Comparison of ENCODE assay signal across 7 cellular contexts in the genomic region with DNA sequence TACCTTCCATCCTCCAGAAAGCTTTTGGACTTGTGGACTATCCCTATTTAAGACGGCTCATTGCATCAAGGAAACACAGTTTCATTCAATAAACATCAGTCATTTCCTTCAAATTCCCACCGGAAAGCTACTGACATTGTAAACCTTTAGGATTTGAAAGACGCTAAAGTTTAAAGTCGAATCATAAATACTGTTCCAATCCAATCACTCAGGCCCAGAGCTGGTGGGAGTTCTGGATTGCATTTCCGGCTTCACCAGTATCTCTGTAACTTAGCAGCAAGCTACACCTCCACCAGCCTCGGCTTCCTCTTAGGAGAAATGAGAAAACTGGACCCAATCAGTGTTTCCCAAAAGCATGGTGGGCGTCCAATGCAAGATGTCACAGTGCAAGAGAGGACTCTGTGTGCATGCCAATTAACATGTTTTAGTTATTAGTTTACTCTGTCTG. TPM values are rescaled to one million over a fixed set of nuclear protein-coding genes. Genes with fewer than 3 reads are reported as not detected.
A peak's percentile ranks its signal among the peaks of the same experiment; 100 is the strongest.
DNase-seq lines count a peak whose midpoint lies in the region; ATAC-seq and TF ChIP-seq lines count a peak whose summit lies in the region.

No MANE protein-coding gene starts in this region.

- H3K36me3 ChIP-seq in GM23338 (ENCODE audit: insufficient read depth) (no peaks in the 10 kb centered on the region), SJCRH30 (no peaks in the 10 kb centered on the region; the same call in 1 of the 2 replicates)

- H3K4me1 ChIP-seq in GM23338 (ENCODE audit: insufficient read depth) (peaks cover 62% of the 10 kb centered on the region), SJCRH30 (peaks cover 7% of the 10 kb centered on the region)

- no peak overlapping the region for H2AFZ ChIP-seq in GM23338

- H3K4me2 ChIP-seq in GM23338, result peak overlapping the region; percentile 98

- TF ChIP-seq CTCF in GM23338 (conservative IDR thresholded peaks at IDR 0.05; ENCODE audit: low read depth in 2 of 2) (no peak), omental fat pad (IDR thresholded peaks at IDR 0.05) (no peak)

- no peaks in the 10 kb centered on the region for H3F3A ChIP-seq in GM23338 (replicated peaks; ENCODE audit: low read depth)

- peaks cover 9% of the 10 kb centered on the region for H3K27me3 Mint-ChIP-seq in GM23338 (ENCODE audit: insufficient read depth, low read depth, poor library complexity)

- peaks cover 3% of the 10 kb centered on the region; the same call in 1 of the 3 replicates for H3K9me3 Mint-ChIP-seq in GM23338

- peaks cover 10% of the 10 kb centered on the region; the same call in 1 of the 2 replicates for H4K20me1 ChIP-seq in GM23338 (replicated peaks; ENCODE audit: insufficient read depth)

- H3K4me1 Mint-ChIP-seq in GM23338, result peaks cover 42% of the 10 kb centered on the region

- peak overlapping the region; percentile 81; the same call in 1 of the 2 replicates for H3K27ac ChIP-seq in GM23338 (ENCODE audit: low read depth)
- peak overlapping the region; percentile 67; the same call in 1 of the 2 replicates for H3K27ac ChIP-seq in SJCRH30
- peak overlapping the region; percentile 74 for H3K27ac ChIP-seq in epithelial cell of prostate

- ATAC-seq in GM23338 (no peak), omental fat pad (ENCODE audit: low FRiP score) (peak; percentile 62), HG03025 (IDR thresholded peaks at IDR 0.05; ENCODE audit: low FRiP score, unreplicated experiment) (no peak)

- no peaks in the 10 kb centered on the region for H3K9me2 ChIP-seq in GM23338 (ENCODE audit: insufficient read depth)

- H3K36me3 Mint-ChIP-seq in GM23338 (ENCODE audit: low read depth), result peaks cover 23% of the 10 kb centered on the region

- H3K4me3 ChIP-seq in GM23338, result peak overlapping the region; percentile 95
- peak overlapping the region; percentile 94 for H3K4me3 ChIP-seq in SJCRH30

- H3K27ac Mint-ChIP-seq in GM23338, result no peak overlapping the region

- H3K9me3 ChIP-seq in SJCRH30 (replicated peaks), result no peaks in the 10 kb centered on the region

- no peaks in the 10 kb centered on the region for H3K27me3 ChIP-seq in GM23338 (ENCODE audit: insufficient read depth)
- H3K27me3 ChIP-seq in SJCRH30, result no peaks in the 10 kb centered on the region

- peak overlapping the region; percentile 96 for H3K4me3 Mint-ChIP-seq in GM23338

- DNase-seq in GM23338 (ENCODE audit: low spot score), result no peak
- peak in 1 of 2 experiments; percentile 23 for DNase-seq in SJCRH30
- DNase-seq in epithelial cell of prostate (ENCODE audit: low read depth, low spot score), result no peak
- no peak for DNase-seq in omental fat pad (ENCODE audit: low spot score)
- DNase-seq in NCI-H774 (lab: John Stamatoyannopoulos, UW), result no peak
- no peak for DNase-seq in iPS-NIHi11 (ENCODE audit: low spot score)

- H3K79me2 ChIP-seq in GM23338 (replicated peaks; ENCODE audit: insufficient read depth), result peaks cover 69% of the 10 kb centered on the region

TF ChIP-seq in GM23338, 12 proteins besides CTCF, POLR2A, EP300 and RAD21 (continues in another document):
- TF ChIP-seq, protein P1, sequence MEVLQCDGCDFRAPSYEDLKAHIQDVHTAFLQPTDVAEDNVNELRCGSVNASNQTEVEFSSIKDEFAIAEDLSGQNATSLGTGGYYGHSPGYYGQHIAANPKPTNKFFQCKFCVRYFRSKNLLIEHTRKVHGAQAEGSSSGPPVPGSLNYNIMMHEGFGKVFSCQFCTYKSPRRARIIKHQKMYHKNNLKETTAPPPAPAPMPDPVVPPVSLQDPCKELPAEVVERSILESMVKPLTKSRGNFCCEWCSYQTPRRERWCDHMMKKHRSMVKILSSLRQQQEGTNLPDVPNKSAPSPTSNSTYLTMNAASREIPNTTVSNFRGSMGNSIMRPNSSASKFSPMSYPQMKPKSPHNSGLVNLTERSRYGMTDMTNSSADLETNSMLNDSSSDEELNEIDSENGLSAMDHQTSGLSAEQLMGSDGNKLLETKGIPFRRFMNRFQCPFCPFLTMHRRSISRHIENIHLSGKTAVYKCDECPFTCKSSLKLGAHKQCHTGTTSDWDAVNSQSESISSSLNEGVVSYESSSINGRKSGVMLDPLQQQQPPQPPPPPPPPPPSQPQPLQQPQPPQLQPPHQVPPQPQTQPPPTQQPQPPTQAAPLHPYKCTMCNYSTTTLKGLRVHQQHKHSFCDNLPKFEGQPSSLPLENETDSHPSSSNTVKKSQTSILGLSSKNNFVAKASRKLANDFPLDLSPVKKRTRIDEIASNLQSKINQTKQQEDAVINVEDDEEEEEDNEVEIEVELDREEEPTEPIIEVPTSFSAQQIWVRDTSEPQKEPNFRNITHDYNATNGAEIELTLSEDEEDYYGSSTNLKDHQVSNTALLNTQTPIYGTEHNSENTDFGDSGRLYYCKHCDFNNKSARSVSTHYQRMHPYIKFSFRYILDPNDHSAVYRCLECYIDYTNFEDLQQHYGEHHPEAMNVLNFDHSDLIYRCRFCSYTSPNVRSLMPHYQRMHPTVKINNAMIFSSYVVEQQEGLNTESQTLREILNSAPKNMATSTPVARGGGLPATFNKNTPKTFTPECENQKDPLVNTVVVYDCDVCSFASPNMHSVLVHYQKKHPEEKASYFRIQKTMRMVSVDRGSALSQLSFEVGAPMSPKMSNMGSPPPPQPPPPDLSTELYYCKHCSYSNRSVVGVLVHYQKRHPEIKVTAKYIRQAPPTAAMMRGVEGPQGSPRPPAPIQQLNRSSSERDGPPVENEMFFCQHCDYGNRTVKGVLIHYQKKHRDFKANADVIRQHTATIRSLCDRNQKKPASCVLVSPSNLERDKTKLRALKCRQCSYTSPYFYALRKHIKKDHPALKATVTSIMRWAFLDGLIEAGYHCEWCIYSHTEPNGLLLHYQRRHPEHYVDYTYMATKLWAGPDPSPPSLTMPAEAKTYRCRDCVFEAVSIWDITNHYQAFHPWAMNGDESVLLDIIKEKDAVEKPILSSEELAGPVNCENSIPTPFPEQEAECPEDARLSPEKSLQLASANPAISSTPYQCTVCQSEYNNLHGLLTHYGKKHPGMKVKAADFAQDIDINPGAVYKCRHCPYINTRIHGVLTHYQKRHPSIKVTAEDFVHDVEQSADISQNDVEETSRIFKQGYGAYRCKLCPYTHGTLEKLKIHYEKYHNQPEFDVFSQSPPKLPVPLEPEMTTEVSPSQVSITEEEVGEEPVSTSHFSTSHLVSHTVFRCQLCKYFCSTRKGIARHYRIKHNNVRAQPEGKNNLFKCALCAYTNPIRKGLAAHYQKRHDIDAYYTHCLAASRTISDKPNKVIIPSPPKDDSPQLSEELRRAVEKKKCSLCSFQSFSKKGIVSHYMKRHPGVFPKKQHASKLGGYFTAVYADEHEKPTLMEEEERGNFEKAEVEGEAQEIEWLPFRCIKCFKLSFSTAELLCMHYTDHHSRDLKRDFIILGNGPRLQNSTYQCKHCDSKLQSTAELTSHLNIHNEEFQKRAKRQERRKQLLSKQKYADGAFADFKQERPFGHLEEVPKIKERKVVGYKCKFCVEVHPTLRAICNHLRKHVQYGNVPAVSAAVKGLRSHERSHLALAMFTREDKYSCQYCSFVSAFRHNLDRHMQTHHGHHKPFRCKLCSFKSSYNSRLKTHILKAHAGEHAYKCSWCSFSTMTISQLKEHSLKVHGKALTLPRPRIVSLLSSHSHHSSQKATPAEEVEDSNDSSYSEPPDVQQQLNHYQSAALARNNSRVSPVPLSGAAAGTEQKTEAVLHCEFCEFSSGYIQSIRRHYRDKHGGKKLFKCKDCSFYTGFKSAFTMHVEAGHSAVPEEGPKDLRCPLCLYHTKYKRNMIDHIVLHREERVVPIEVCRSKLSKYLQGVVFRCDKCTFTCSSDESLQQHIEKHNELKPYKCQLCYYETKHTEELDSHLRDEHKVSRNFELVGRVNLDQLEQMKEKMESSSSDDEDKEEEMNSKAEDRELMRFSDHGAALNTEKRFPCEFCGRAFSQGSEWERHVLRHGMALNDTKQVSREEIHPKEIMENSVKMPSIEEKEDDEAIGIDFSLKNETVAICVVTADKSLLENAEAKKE (CRISPR knock-in tag; IDR thresholded peaks at IDR 0.05), result no peak
- no peak for TF ChIP-seq ZNF331 (CRISPR knock-in tag; IDR thresholded peaks at IDR 0.05; ENCODE audit: low read depth)
- TF ChIP-seq EZH2phosphoT487 (IDR thresholded peaks at IDR 0.05; ENCODE audit: unreplicated experiment), result no peak
- no peak for TF ChIP-seq ZNF114 (CRISPR knock-in tag; IDR thresholded peaks at IDR 0.05)
- no peak for TF ChIP-seq NANOG (IDR thresholded peaks at IDR 0.05; ENCODE audit: borderline replicate concordance)
- no peak for TF ChIP-seq JUNB (IDR thresholded peaks at IDR 0.05; ENCODE audit: unreplicated experiment)
- no peak for TF ChIP-seq CREB1 (CRISPR knock-in tag; IDR thresholded peaks at IDR 0.05; ENCODE audit: low read depth)
- TF ChIP-seq, protein P2, sequence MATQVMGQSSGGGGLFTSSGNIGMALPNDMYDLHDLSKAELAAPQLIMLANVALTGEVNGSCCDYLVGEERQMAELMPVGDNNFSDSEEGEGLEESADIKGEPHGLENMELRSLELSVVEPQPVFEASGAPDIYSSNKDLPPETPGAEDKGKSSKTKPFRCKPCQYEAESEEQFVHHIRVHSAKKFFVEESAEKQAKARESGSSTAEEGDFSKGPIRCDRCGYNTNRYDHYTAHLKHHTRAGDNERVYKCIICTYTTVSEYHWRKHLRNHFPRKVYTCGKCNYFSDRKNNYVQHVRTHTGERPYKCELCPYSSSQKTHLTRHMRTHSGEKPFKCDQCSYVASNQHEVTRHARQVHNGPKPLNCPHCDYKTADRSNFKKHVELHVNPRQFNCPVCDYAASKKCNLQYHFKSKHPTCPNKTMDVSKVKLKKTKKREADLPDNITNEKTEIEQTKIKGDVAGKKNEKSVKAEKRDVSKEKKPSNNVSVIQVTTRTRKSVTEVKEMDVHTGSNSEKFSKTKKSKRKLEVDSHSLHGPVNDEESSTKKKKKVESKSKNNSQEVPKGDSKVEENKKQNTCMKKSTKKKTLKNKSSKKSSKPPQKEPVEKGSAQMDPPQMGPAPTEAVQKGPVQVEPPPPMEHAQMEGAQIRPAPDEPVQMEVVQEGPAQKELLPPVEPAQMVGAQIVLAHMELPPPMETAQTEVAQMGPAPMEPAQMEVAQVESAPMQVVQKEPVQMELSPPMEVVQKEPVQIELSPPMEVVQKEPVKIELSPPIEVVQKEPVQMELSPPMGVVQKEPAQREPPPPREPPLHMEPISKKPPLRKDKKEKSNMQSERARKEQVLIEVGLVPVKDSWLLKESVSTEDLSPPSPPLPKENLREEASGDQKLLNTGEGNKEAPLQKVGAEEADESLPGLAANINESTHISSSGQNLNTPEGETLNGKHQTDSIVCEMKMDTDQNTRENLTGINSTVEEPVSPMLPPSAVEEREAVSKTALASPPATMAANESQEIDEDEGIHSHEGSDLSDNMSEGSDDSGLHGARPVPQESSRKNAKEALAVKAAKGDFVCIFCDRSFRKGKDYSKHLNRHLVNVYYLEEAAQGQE (IDR thresholded peaks at IDR 0.05; ENCODE audit: unreplicated experiment), result no peak

RNA-seq across cellular contexts. Expression of a gene that starts 1.6 kb away (rescaled TPM):
- total RNA-seq in GM23338 (2014; rRNA removed; shearing (Covaris generic)), result 103 and 127 TPM in 2 replicates
- polyA plus RNA-seq in GM23338 (2016; fragmentation: Nextera tagmentation; extraction: Ambion mirVana), result 45.7 and 54.5 TPM in 2 replicates
- total RNA-seq in SJCRH30 (2014; rRNA removed; shearing (Covaris generic)), result 76.8 and 82.0 TPM in 2 replicates
- total RNA-seq in omental fat pad, result 10 to 100 TPM; 44.7 to 85.6 (median 54.2) TPM

RNA-seq across cellular contexts. Expression of a gene that starts 13.7 kb away (rescaled TPM):
- total RNA-seq in GM23338 (2014; rRNA removed; shearing (Covaris generic)), result 55.8 and 68.2 TPM in 2 replicates
- 38.4 and 40.4 TPM in 2 replicates for polyA plus RNA-seq in GM23338 (2016; fragmentation: Nextera tagmentation; extraction: Ambion mirVana)
- 55.9 and 58.6 TPM in 2 replicates for total RNA-seq in SJCRH30 (2014; rRNA removed; shearing (Covaris generic))
- total RNA-seq in omental fat pad, result 10 to 100 TPM; 18.8 to 32.4 (median 21.1) TPM
